9 cellular contexts compared by ENCODE assay signal in the genomic region with DNA sequence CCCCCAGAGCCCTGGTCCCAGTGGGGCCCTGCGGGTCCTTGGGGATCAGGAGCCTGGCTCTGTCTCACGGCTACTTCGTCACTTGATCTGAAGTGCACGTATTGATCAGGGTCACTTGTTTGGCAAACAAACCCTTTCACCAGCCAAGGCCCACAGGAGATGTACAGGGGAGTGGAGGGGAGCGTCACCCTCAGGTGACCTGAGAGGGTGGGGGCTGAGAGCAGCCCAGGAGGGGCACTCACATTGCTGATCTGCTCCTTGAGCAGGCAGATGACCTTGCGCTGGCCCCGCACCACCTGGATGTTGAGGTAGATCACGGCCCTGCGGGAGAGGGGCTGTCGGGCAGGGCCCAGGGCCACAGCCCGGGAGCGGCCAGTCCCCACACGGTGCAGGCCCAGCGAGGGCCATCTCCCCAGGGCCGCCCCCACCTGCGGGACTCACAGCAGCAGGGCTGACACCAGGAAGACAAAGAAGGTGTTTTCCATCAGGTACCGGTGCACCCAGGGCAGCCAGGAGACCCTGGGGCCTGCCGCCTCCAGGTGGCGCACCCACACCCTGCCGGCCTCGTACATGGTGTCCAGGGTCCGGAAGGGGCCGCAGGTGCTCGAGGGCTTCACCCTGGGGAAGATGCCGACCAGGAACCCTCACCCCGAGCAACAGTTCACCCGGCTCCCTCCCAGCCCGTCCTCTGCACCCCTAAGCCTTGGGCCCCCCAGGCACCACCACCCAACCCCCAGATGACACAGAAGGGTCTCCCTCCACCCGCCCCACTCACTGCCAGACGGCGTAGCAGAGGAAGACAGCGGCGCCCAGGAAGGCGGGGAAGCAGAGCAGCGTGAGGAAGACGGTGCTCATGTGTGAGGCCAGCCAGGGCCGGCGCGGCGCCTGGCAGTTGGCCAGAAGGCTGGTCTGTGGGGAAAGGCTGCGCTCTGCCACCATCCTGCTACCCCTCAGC. TPM values are rescaled to one million over a fixed set of nuclear protein-coding genes. Genes with fewer than 3 reads are reported as not detected.
DNase-seq lines count a peak whose midpoint lies in the region; ATAC-seq and TF ChIP-seq lines count a peak whose summit lies in the region.
"Had no signal": no experiment of that assay in that cellular context is flagged by ENCODE, and none has a peak within 500 bp of the region (broad histone marks: within the 10 kb centered on the region; RNA-seq: fewer than 3 reads in every experiment).

No MANE protein-coding gene starts in this region.

- CTCF ChIA-PET in MCF 10A (lab: Yijun Ruan, JAX): interaction anchor here (0.7 to 2.0 kb wide), 3 partner anchors 9 to 58 kb away, joined by 3 to 9 read pairs (median 5); a partner anchor contains a TSS

- no peaks in the 10 kb centered on the region for H3K9me3 Mint-ChIP-seq in MCF 10A (ENCODE audit: unreplicated experiment)
- no peaks in the 10 kb centered on the region for H3K9me3 Mint-ChIP-seq in naive thymus-derived CD8-positive, alpha-beta T cell

- peaks cover 11% of the 10 kb centered on the region for H3K27me3 Mint-ChIP-seq in MCF 10A (ENCODE audit: insufficient read depth, unreplicated experiment)
- no peaks in the 10 kb centered on the region for H3K27me3 Mint-ChIP-seq in naive thymus-derived CD8-positive, alpha-beta T cell

- in situ Hi-C loops in G401 (cut with HindIII; ENCODE audit: low sequenced_read_pairs): no loop called here

- no peak overlapping the region for H3K27ac Mint-ChIP-seq in MCF 10A (ENCODE audit: low read depth, unreplicated experiment)
- H3K27ac Mint-ChIP-seq in naive thymus-derived CD8-positive, alpha-beta T cell: peak overlapping the region; percentile 50 to 92 (median 79)

- H3K4me3 Mint-ChIP-seq in MCF 10A (ENCODE audit: unreplicated experiment): no peak overlapping the region
- peak overlapping the region in 9 of 10 donors; percentile 49 to 80 (median 63) for H3K4me3 Mint-ChIP-seq in naive thymus-derived CD8-positive, alpha-beta T cell

- peak; percentile 15 to 29 for ATAC-seq in naive thymus-derived CD8-positive, alpha-beta T cell
- no peak for ATAC-seq in GM21619 (IDR thresholded peaks at IDR 0.05; ENCODE audit: unreplicated experiment)

- DNase-seq in EH (ENCODE audit: low read depth) (peak; percentile 16), NCI-H2029 treated with DMSO at 0.1 percent for 48 hours (lab: John Stamatoyannopoulos, UW) (peak; percentile 33), MCF 10A (ENCODE audit: unreplicated experiment) (no peak), CD1c-positive myeloid dendritic cell (ENCODE audit: extremely low spot score) (no peak), COLO829 (ENCODE audit: low spot score) (no peak), G401 (ENCODE audit: low spot score) (no peak)
- DNase-seq in naive thymus-derived CD8-positive, alpha-beta T cell: peak in 5 of 10 donors; percentile 41 to 72 (median 48)

- POLR2A ChIA-PET in MCF 10A (lab: Yijun Ruan, JAX): no interaction called here
- POLR2A ChIA-PET in naive thymus-derived CD8-positive, alpha-beta T cell (lab: Charles Lee): interaction anchor here (0.6 to 15.9 kb wide), 4 partner anchors 18 to 59 kb away, joined by 3 to 1112 read pairs (median 310); a partner anchor contains a TSS

- H3K4me1 Mint-ChIP-seq in MCF 10A (ENCODE audit: insufficient read depth, unreplicated experiment): peaks cover 4% of the 10 kb centered on the region
- peaks cover 40 to 79% (median 69%) of the 10 kb centered on the region in 4 donors for H3K4me1 Mint-ChIP-seq in naive thymus-derived CD8-positive, alpha-beta T cell

- peak; percentile 30 for TF ChIP-seq CTCF in MCF 10A (IDR thresholded peaks at IDR 0.05; ENCODE audit: unreplicated experiment)

- BruUV-seq in MCF 10A (replicated peaks; lab: Mats Ljungman, UMichigan): no TSS peak

- intact Hi-C loops in MCF 10A (cut with micrococcal nuclease): no loop called here

- H3K36me3 Mint-ChIP-seq in MCF 10A (ENCODE audit: insufficient read depth, unreplicated experiment): no peaks in the 10 kb centered on the region
- peaks cover 0 to 75% (median 22%) of the 10 kb centered on the region in 3 donors for H3K36me3 Mint-ChIP-seq in naive thymus-derived CD8-positive, alpha-beta T cell

RNA-seq across cellular contexts. Expression of a gene that starts 11.3 kb away (rescaled TPM):
- total RNA-seq in MCF 10A (2022): 3.1 and 7.3 TPM in 2 replicates
- 100 to 1,000 TPM; 809 to 819 TPM for total RNA-seq in naive thymus-derived CD8-positive, alpha-beta T cell
- 100 to 1,000 TPM; 186 to 253 (median 209) TPM for polyA plus RNA-seq in naive thymus-derived CD8-positive, alpha-beta T cell
- total RNA-seq in G401 (2014; rRNA removed; shearing (Covaris generic)): 50.5 and 69.0 TPM in 2 replicates
- total RNA-seq: RPMI7951 had no signal

RNA-seq across cellular contexts. Expression of a gene that starts 13.3 kb away (rescaled TPM):
- total RNA-seq in MCF 10A (2022): not detected in 2 replicates
- 100 to 1,000 TPM; 367 to 370 TPM for total RNA-seq in naive thymus-derived CD8-positive, alpha-beta T cell
- 100 to 1,000 TPM in 1 of 3 donors, 10 to 100 TPM in 2; 62.5 to 141 (median 72.9) TPM for polyA plus RNA-seq in naive thymus-derived CD8-positive, alpha-beta T cell
- 0.14 TPM in 1 of 2 replicates, not detected in the other for total RNA-seq in G401 (2014; rRNA removed; shearing (Covaris generic))
- total RNA-seq: RPMI7951 had no signal

RNA-seq across cellular contexts. Expression of a gene that starts 28.9 kb away (rescaled TPM):
- not detected in 2 replicates for total RNA-seq in MCF 10A (2022)
- under 1 TPM in 1 of 2 experiments, not detected in 1; 0.60 TPM for total RNA-seq in naive thymus-derived CD8-positive, alpha-beta T cell
- polyA plus RNA-seq in naive thymus-derived CD8-positive, alpha-beta T cell: not detected
- not detected in 2 replicates for total RNA-seq in G401 (2014; rRNA removed; shearing (Covaris generic))
- total RNA-seq: RPMI7951 had no signal

RNA-seq across cellular contexts. Expression of a gene that starts 51.1 kb away (rescaled TPM):
- 52.2 and 54.2 TPM in 2 replicates for total RNA-seq in MCF 10A (2022)
- total RNA-seq in naive thymus-derived CD8-positive, alpha-beta T cell: 10 to 100 TPM; 58.1 to 66.6 TPM
- 100 to 1,000 TPM in 1 of 3 donors, 10 to 100 TPM in 2; 88.4 to 108 (median 92.1) TPM for polyA plus RNA-seq in naive thymus-derived CD8-positive, alpha-beta T cell
- 67.0 and 71.8 TPM in 2 replicates for total RNA-seq in G401 (2014; rRNA removed; shearing (Covaris generic))

Comparison
In these comparisons a context has a peak if more than half of its experiments do, and no peak if none do; other contexts are left out.
1. DNase-seq: peak in EH (single experiment) and NCI-H2029 treated with DMSO at 0.1 percent for 48 hours (single experiment); none in MCF 10A (single experiment), CD1c-positive myeloid dendritic cell (single experiment), COLO829 (single experiment) and G401 (single experiment).
2. RNA of a gene that starts 11.3 kb away (total RNA-seq): 809 to 819 TPM in naive thymus-derived CD8-positive, alpha-beta T cell; 50.5 to 69.0 TPM in G401 and 3.1 to 7.3 TPM in MCF 10A; every median in the first group is over 10 times any median in the second.
3. RNA of a gene that starts 13.3 kb away (total RNA-seq): 367 to 370 TPM in naive thymus-derived CD8-positive, alpha-beta T cell; 0.14 TPM in G401 and not detected in MCF 10A; every median in the first group is over 100 times any median in the second.